ENCODE assay signal across 2 cellular contexts in genomic region chr6:122997541-122998150, GRCh38.
TF ChIP-seq lines count a peak whose summit lies in the region.

No MANE protein-coding gene starts in this region.

TF ChIP-seq in SK-N-SH, 30 proteins besides CTCF, POLR2A, EP300 and RAD21 (continued from another document):
- TF ChIP-seq REST (IDR thresholded peaks at IDR 0.05; ENCODE audit: low read depth, low read length) = no peak
- TF ChIP-seq FOSL2 (IDR thresholded peaks at IDR 0.05; ENCODE audit: borderline replicate concordance, low read depth) = no peak

TF ChIP-seq in SK-N-SH treated with all-trans-retinoic acid at 6 μM for 48 hours, 23 proteins besides CTCF, POLR2A, EP300 and RAD21 (continued from another document):
- TF ChIP-seq TSHZ2 (CRISPR knock-in tag; IDR thresholded peaks at IDR 0.05) (no peak), ZC3H10 (CRISPR knock-in tag; IDR thresholded peaks at IDR 0.05) (no peak), ZFP30 (CRISPR knock-in tag; IDR thresholded peaks at IDR 0.05) (no peak), OSR1 (CRISPR knock-in tag; IDR thresholded peaks at IDR 0.05) (no peak), CSDC2 (CRISPR knock-in tag; IDR thresholded peaks at IDR 0.05) (no peak), CSRNP3 (CRISPR knock-in tag; IDR thresholded peaks at IDR 0.05) (no peak), ESRRG (CRISPR knock-in tag; IDR thresholded peaks at IDR 0.05) (no peak), TOX (CRISPR knock-in tag; IDR thresholded peaks at IDR 0.05; ENCODE audit: borderline replicate concordance) (no peak), GLIS3 (CRISPR knock-in tag; IDR thresholded peaks at IDR 0.05) (no peak), TCF4 (CRISPR knock-in tag; IDR thresholded peaks at IDR 0.05; ENCODE audit: borderline replicate concordance) (no peak), ZNF565 (CRISPR knock-in tag; conservative IDR thresholded peaks at IDR 0.05; ENCODE audit: low read depth) (no peak), BACH2 (CRISPR knock-in tag; IDR thresholded peaks at IDR 0.05; ENCODE audit: borderline replicate concordance) (no peak), POU6F1 (CRISPR knock-in tag; IDR thresholded peaks at IDR 0.05; ENCODE audit: borderline replicate concordance, low read depth) (no peak)
TF ChIP-seq in SK-N-SH treated with all-trans-retinoic acid at 6 μM for 48 hours: peak in this region for 0.
